In the genomic region with DNA sequence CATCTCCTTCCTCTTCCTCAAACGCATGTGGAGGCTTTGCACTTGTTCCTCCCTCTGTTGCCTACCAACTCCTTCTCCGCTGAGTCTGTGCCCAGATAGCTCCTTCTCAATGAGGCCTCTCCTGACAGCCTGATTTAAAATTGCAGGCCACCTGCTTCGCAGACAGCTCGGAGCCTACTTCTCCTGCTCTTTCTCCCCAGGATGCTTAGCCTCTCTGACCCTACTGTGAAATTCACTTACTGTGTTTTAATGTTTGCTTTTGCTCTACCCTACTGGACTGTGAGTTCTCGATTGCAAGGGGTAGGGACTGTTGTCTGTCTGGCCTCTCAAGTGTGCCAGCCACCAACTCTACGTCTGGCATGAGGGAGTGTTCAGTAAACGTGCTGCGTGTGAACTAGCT, we compare ENCODE assay signal across 16 cellular contexts.
A peak's percentile ranks its signal among the peaks of the same experiment; 100 is the strongest.
DNase-seq lines count a peak whose midpoint lies in the region; ATAC-seq and TF ChIP-seq lines count a peak whose summit lies in the region.
"Had no signal": no experiment of that assay in that cellular context is flagged by ENCODE, and none has a peak within 500 bp of the region (broad histone marks: within the 10 kb centered on the region; RNA-seq: fewer than 3 reads in every experiment).

No MANE protein-coding gene starts in this region.

- ATAC-seq in HG03025 (IDR thresholded peaks at IDR 0.05; ENCODE audit: low FRiP score, unreplicated experiment) (no peak), GM18519 (IDR thresholded peaks at IDR 0.05; ENCODE audit: low FRiP score, unreplicated experiment) (no peak), foreskin keratinocyte (no peak)
- ATAC-seq: stimulated activated naive CD8-positive, alpha-beta T cell treated with anti-CD3 and anti-CD28 coated beads, Interleukin-15, Interleukin-2, amounts not matched to agents 100 U/mL and 50 U/mL, for 24 hours had no signal

- H3K36me3 ChIP-seq in HEK293 (ENCODE audit: control insufficient read depth in 2 of 2, insufficient read depth in 1 of 2, low read length in 2 of 2), result no peaks in the 10 kb centered on the region

- no peaks in the 10 kb centered on the region for H3K27me3 ChIP-seq in foreskin keratinocyte

- H3K36me3 Mint-ChIP-seq in HFFc6 (ENCODE audit: low read depth), result no peaks in the 10 kb centered on the region

- no peak overlapping the region for H3K4me3 Mint-ChIP-seq in HFFc6
- H3K4me3 Mint-ChIP-seq: CD4-positive, alpha-beta T cell; IgD-negative memory B cell; memory B cell; T-helper 1 cell treated with Interleukin-12 subunit alpha and Interleukin-12 subunit beta and Interleukin-4 antibody, amounts not matched to agents 30 μg/mL and 1 μg/mL, for 36 hours had no signal

- H3K4me3 ChIP-seq in HEK293 (ENCODE audit: low read depth, low read length), result no peak overlapping the region

- POLR2A ChIA-PET in HEK293 (lab: Yijun Ruan, JAX), result no interaction called here

- 0 out of 2 replicates have a peak, but pooled peaks cover 4% of the 10 kb centered on the region for H3K4me1 Mint-ChIP-seq in HFFc6 (ENCODE audit: low read depth)

- H3K27ac Mint-ChIP-seq in HFFc6, result no peak overlapping the region
- H3K27ac Mint-ChIP-seq: CD4-positive, alpha-beta T cell; IgD-negative memory B cell; memory B cell; T-helper 1 cell treated with Interleukin-12 subunit alpha and Interleukin-12 subunit beta and Interleukin-4 antibody, amounts not matched to agents 30 μg/mL and 1 μg/mL, for 36 hours had no signal

- peaks cover 1% of the 10 kb centered on the region for H3K27me3 Mint-ChIP-seq in HFFc6 (ENCODE audit: insufficient read depth)
- H3K27me3 Mint-ChIP-seq: CD4-positive, alpha-beta T cell; IgD-negative memory B cell; memory B cell had no signal

- DNase-seq in NCI-H2029 (lab: John Stamatoyannopoulos, UW), result peak; percentile 49
- DNase-seq in SKM-1 (lab: John Stamatoyannopoulos, UW; ENCODE audit: unreplicated experiment), result peak; percentile 20
- DNase-seq in medulla oblongata (ENCODE audit: extremely low spot score), result peak; percentile 50
- DNase-seq in foreskin keratinocyte, result no peak
- no peak for DNase-seq in HFFc6
- DNase-seq: CD4-positive, alpha-beta T cell; effector CD4-positive, alpha-beta T cell; head of caudate nucleus; stimulated activated naive CD8-positive, alpha-beta T cell treated with anti-CD3 and anti-CD28 coated beads, Interleukin-15, Interleukin-2, amounts not matched to agents 100 U/mL and 50 U/mL, for 24 hours had no signal

- CTCF ChIA-PET in HEK293 (lab: Yijun Ruan, JAX), result interaction anchor here (0.7 to 1.4 kb wide), 2 partner anchors 9 to 85 kb away, joined by 4 to 5 read pairs; no protein-coding TSS in a partner anchor

- H3K9me3 Mint-ChIP-seq in HFFc6, result no peaks in the 10 kb centered on the region
- H3K9me3 Mint-ChIP-seq: CD4-positive, alpha-beta T cell; IgD-negative memory B cell; memory B cell; T-helper 1 cell treated with Interleukin-12 subunit alpha and Interleukin-12 subunit beta and Interleukin-4 antibody, amounts not matched to agents 30 μg/mL and 1 μg/mL, for 36 hours had no signal

- H3K4me1 ChIP-seq in HEK293 (ENCODE audit: control insufficient read depth, insufficient read depth, low read length), result no peaks in the 10 kb centered on the region
- no peaks in the 10 kb centered on the region for H3K4me1 ChIP-seq in foreskin keratinocyte

- no peak overlapping the region for H3K27ac ChIP-seq in HEK293 (ENCODE audit: extremely low read depth, low read depth, low read length)
- no peak overlapping the region for H3K27ac ChIP-seq in foreskin keratinocyte
- H3K27ac ChIP-seq: parathyroid adenoma had no signal

- no peaks in the 10 kb centered on the region for H3K9me3 ChIP-seq in HEK293 (ENCODE audit: control insufficient read depth, insufficient read depth, low read depth, low read length)

- TF ChIP-seq CTCF in HEK293 (tag by site-specific recombination; IDR thresholded peaks at IDR 0.05) (no peak), foreskin keratinocyte (conservative IDR thresholded peaks at IDR 0.05) (no peak), HFFc6 (IDR thresholded peaks at IDR 0.05) (no peak)

TF ChIP-seq in HEK293, 187 proteins besides CTCF, POLR2A, EP300 and RAD21:
- no peak for TF ChIP-seq OVOL3 (tag by site-specific recombination; IDR thresholded peaks at IDR 0.05)
- 0 out of 2 replicates have a peak, but pooled peaks have one; percentile 8 for TF ChIP-seq ZIC2 (tag by site-specific recombination; IDR thresholded peaks at IDR 0.05)
TF ChIP-seq in HEK293: peak in this region for 1.

Comparison
In these comparisons a context has a peak if more than half of its experiments do, and no peak if none do; other contexts are left out.
1. DNase-seq: peak in NCI-H2029 (single experiment), SKM-1 (single experiment) and medulla oblongata (single experiment); none in foreskin keratinocyte (0 of 2) and HFFc6 (single experiment).